In genomic region chr7:5661941-5662340, GRCh38 we compare ENCODE assay signal across 10 cellular contexts.
DNase-seq lines count a peak whose midpoint lies in the region; ATAC-seq, FAIRE-seq and TF ChIP-seq lines count a peak whose summit lies in the region.
"Had no signal": no experiment of that assay in that cellular context is flagged by ENCODE, and none has a peak within 500 bp of the region (broad histone marks: within the 10 kb centered on the region; RNA-seq: fewer than 3 reads in every experiment).

No MANE protein-coding gene starts in this region.

- no peak for TF ChIP-seq EP300 in stomach (IDR thresholded peaks at IDR 0.05)

- H3K4me3 ChIP-seq in CD4-positive, alpha-beta memory T cell (ENCODE audit: low read length in 2 of 2), result no peak overlapping the region
- no peak overlapping the region for H3K4me3 ChIP-seq in stomach
- H3K4me3 ChIP-seq: Peyer's patch had no signal

- CTCF ChIA-PET in CD4-positive, alpha-beta memory T cell (lab: Charles Lee; ENCODE audit: partially characterized antibody), result interaction anchor here (1.0 to 7.3 kb wide), 4 partner anchors 39 to 167 kb away, joined by 3 to 100 read pairs (median 12); no protein-coding TSS in a partner anchor

- no peaks in the 10 kb centered on the region for H3K27me3 Mint-ChIP-seq in CD4-positive, alpha-beta memory T cell
- H3K27me3 Mint-ChIP-seq in activated T-helper 1 cell treated with anti-CD3 and anti-CD28 coated beads, Interleukin-12 subunit alpha, Interleukin-12 subunit beta, Interleukin-2, Interleukin-4 antibody, amounts not matched to agents 30 ng/mL and 10 ng/mL and 1 ng/mL, durations not matched to agents 14 hours and 24 hours and 36 hours (ENCODE audit: insufficient read depth), result no peaks in the 10 kb centered on the region
- H3K27me3 Mint-ChIP-seq in memory B cell, result no peaks in the 10 kb centered on the region
- H3K27me3 Mint-ChIP-seq: progenitor cell of endocrine pancreas had no signal

- peak overlapping the region in 2 of 8 donors; percentile 18 to 29 for H3K4me3 Mint-ChIP-seq in CD4-positive, alpha-beta memory T cell
- H3K4me3 Mint-ChIP-seq in activated T-helper 1 cell treated with anti-CD3 and anti-CD28 coated beads, Interleukin-12 subunit alpha, Interleukin-12 subunit beta, Interleukin-2, Interleukin-4 antibody, amounts not matched to agents 30 ng/mL and 10 ng/mL and 1 ng/mL, durations not matched to agents 14 hours and 24 hours and 36 hours, result no peak overlapping the region
- no peak overlapping the region for H3K4me3 Mint-ChIP-seq in memory B cell

- peak; percentile 72 for ATAC-seq in memory B cell (ENCODE audit: low read depth)
- ATAC-seq in HG03108 (IDR thresholded peaks at IDR 0.05; ENCODE audit: unreplicated experiment), result no peak
- ATAC-seq in GM21723 (IDR thresholded peaks at IDR 0.05; ENCODE audit: unreplicated experiment), result no peak

- H3K36me3 Mint-ChIP-seq in CD4-positive, alpha-beta memory T cell, result peaks cover 11 to 29% of the 10 kb centered on the region in 2 donors
- H3K36me3 Mint-ChIP-seq in activated T-helper 1 cell treated with anti-CD3 and anti-CD28 coated beads, Interleukin-12 subunit alpha, Interleukin-12 subunit beta, Interleukin-2, Interleukin-4 antibody, amounts not matched to agents 30 ng/mL and 10 ng/mL and 1 ng/mL, durations not matched to agents 14 hours and 24 hours and 36 hours (ENCODE audit: low read depth), result peaks cover 8% of the 10 kb centered on the region
- H3K36me3 Mint-ChIP-seq in memory B cell, result peaks cover 13% of the 10 kb centered on the region

- H3K4me1 Mint-ChIP-seq in CD4-positive, alpha-beta memory T cell, result peaks cover 19 to 30% (median 27%) of the 10 kb centered on the region in 4 donors
- peaks cover 14% of the 10 kb centered on the region for H3K4me1 Mint-ChIP-seq in activated T-helper 1 cell treated with anti-CD3 and anti-CD28 coated beads, Interleukin-12 subunit alpha, Interleukin-12 subunit beta, Interleukin-2, Interleukin-4 antibody, amounts not matched to agents 30 ng/mL and 10 ng/mL and 1 ng/mL, durations not matched to agents 14 hours and 24 hours and 36 hours (ENCODE audit: low read depth)
- H3K4me1 Mint-ChIP-seq in memory B cell, result peaks cover 23% of the 10 kb centered on the region

- peak overlapping the region; percentile 0 to 82 (median 58) for H3K27ac Mint-ChIP-seq in CD4-positive, alpha-beta memory T cell
- H3K27ac Mint-ChIP-seq in activated T-helper 1 cell treated with anti-CD3 and anti-CD28 coated beads, Interleukin-12 subunit alpha, Interleukin-12 subunit beta, Interleukin-2, Interleukin-4 antibody, amounts not matched to agents 30 ng/mL and 10 ng/mL and 1 ng/mL, durations not matched to agents 14 hours and 24 hours and 36 hours, result peak overlapping the region; percentile 29
- H3K27ac Mint-ChIP-seq in memory B cell, result no peak overlapping the region
- H3K27ac Mint-ChIP-seq: progenitor cell of endocrine pancreas had no signal

- intact Hi-C loops in CD4-positive, alpha-beta memory T cell (cut with micrococcal nuclease), result no loop called here
- intact Hi-C loops in activated T-helper 1 cell treated with anti-CD3 and anti-CD28 coated beads, Interleukin-12 subunit alpha, Interleukin-12 subunit beta, Interleukin-2, Interleukin-4 antibody, amounts not matched to agents 30 ng/mL and 10 ng/mL and 1 ng/mL, durations not matched to agents 14 hours and 24 hours and 36 hours (cut with micrococcal nuclease), result no loop called here
- intact Hi-C loops in stomach (cut with DNase I; ENCODE audit: low total_unique reads), result loop anchor here (10.0 kb wide), 1 partner anchor 167 kb away; no protein-coding TSS in a partner anchor

- TF ChIP-seq CTCF in stomach (IDR thresholded peaks at IDR 0.05), result no peak

- POLR2A ChIA-PET in CD4-positive, alpha-beta memory T cell (lab: Charles Lee; ENCODE audit: partially characterized antibody), result interaction anchor here (1.0 kb wide), 1 partner anchor 19 kb away, joined by 3 read pairs; no protein-coding TSS in a partner anchor

- DNase-seq in CD4-positive, alpha-beta memory T cell, result peak in 3 of 5 donors; percentile 4 to 18 (median 13)
- DNase-seq in HTR-8/SVneo (ENCODE audit: insufficient read length, low spot score), result no peak
- DNase-seq in activated T-helper 1 cell treated with anti-CD3 and anti-CD28 coated beads, Interleukin-12 subunit alpha, Interleukin-12 subunit beta, Interleukin-2, Interleukin-4 antibody, amounts not matched to agents 30 ng/mL and 10 ng/mL and 1 ng/mL, durations not matched to agents 14 hours and 24 hours and 36 hours (ENCODE audit: low spot score), result no peak
- DNase-seq in memory B cell (ENCODE audit: low spot score in 2 of 2), result no peak
- DNase-seq in DMS114 treated with DMSO at 0.1 percent for 48 hours (lab: John Stamatoyannopoulos, UW; ENCODE audit: unreplicated experiment), result no peak
- no peak for DNase-seq in stomach
- DNase-seq: Peyer's patch had no signal

- TF ChIP-seq POLR2A in stomach (IDR thresholded peaks at IDR 0.05), result no peak

- peaks cover 16% of the 10 kb centered on the region for H3K36me3 ChIP-seq in CD4-positive, alpha-beta memory T cell (ENCODE audit: insufficient read depth, low read length)
- H3K36me3 ChIP-seq in stomach, result peaks cover 0 to 33% (median 28%) of the 10 kb centered on the region in 4 donors

- 41 to 68% (median 64%) methylated on average over 7 to 8 of the region's 8 CpGs for WGBS in stomach, 5 donors

- H3K27me3 ChIP-seq in CD4-positive, alpha-beta memory T cell (ENCODE audit: insufficient read depth, low read length), result no peaks in the 10 kb centered on the region
- H3K27me3 ChIP-seq in stomach, result no peaks in the 10 kb centered on the region
- H3K27me3 ChIP-seq: Peyer's patch had no signal

- no peak overlapping the region for H3K27ac ChIP-seq in CD4-positive, alpha-beta memory T cell (ENCODE audit: low read depth, low read length)
- peak overlapping the region in 2 of 5 donors; percentile 18 to 32 for H3K27ac ChIP-seq in stomach
- H3K27ac ChIP-seq: Peyer's patch had no signal

- FAIRE-seq in HTR-8/SVneo (lab: Jason Lieb, UNC), result peak; percentile 28

- no peaks in the 10 kb centered on the region for H3K9me3 ChIP-seq in CD4-positive, alpha-beta memory T cell (ENCODE audit: control insufficient read depth in 1 of 2, low read length in 2 of 2)
- no peaks in the 10 kb centered on the region for H3K9me3 ChIP-seq in stomach
- H3K9me3 ChIP-seq: Peyer's patch had no signal

- H3K4me1 ChIP-seq in CD4-positive, alpha-beta memory T cell (ENCODE audit: insufficient read depth, low read length), result peaks cover 17% of the 10 kb centered on the region
- H3K4me1 ChIP-seq in stomach, result peaks cover 0 to 33% (median 22%) of the 10 kb centered on the region in 4 donors

- H3K9me3 Mint-ChIP-seq in CD4-positive, alpha-beta memory T cell, result no peaks in the 10 kb centered on the region
- no peaks in the 10 kb centered on the region for H3K9me3 Mint-ChIP-seq in activated T-helper 1 cell treated with anti-CD3 and anti-CD28 coated beads, Interleukin-12 subunit alpha, Interleukin-12 subunit beta, Interleukin-2, Interleukin-4 antibody, amounts not matched to agents 30 ng/mL and 10 ng/mL and 1 ng/mL, durations not matched to agents 14 hours and 24 hours and 36 hours
- H3K9me3 Mint-ChIP-seq in memory B cell, result no peaks in the 10 kb centered on the region

Comparison
In these comparisons a context has a peak if more than half of its experiments do, and no peak if none do; other contexts are left out.
1. DNase-seq: peak in CD4-positive, alpha-beta memory T cell (3 of 5); none in HTR-8/SVneo (single experiment), activated T-helper 1 cell treated with anti-CD3 and anti-CD28 coated beads, Interleukin-12 subunit alpha, Interleukin-12 subunit beta, Interleukin-2, Interleukin-4 antibody, amounts not matched to agents 30 ng/mL and 10 ng/mL and 1 ng/mL, durations not matched to agents 14 hours and 24 hours and 36 hours (single experiment), memory B cell (0 of 2), DMS114 treated with DMSO at 0.1 percent for 48 hours (single experiment) and stomach (single experiment).